Comparison of ENCODE assay signal across 1 cellular context in genomic region chr19:33403221-33403972, GRCh38.
A peak's percentile ranks its signal among the peaks of the same experiment; 100 is the strongest.
TF ChIP-seq lines count a peak whose summit lies in the region.

No MANE protein-coding gene starts in this region.

TF ChIP-seq in HepG2, 621 proteins besides CTCF, POLR2A, EP300 and RAD21 (continued from another document and continues in another):
- TF ChIP-seq, protein P1, sequence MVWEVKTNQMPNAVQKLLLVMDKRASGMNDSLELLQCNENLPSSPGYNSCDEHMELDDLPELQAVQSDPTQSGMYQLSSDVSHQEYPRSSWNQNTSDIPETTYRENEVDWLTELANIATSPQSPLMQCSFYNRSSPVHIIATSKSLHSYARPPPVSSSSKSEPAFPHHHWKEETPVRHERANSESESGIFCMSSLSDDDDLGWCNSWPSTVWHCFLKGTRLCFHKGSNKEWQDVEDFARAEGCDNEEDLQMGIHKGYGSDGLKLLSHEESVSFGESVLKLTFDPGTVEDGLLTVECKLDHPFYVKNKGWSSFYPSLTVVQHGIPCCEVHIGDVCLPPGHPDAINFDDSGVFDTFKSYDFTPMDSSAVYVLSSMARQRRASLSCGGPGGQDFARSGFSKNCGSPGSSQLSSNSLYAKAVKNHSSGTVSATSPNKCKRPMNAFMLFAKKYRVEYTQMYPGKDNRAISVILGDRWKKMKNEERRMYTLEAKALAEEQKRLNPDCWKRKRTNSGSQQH (CRISPR knock-in tag; IDR thresholded peaks at IDR 0.05; ENCODE audit: low read depth), result peak; percentile 65; the same call in 1 of the 2 replicates
- TF ChIP-seq, protein P2, sequence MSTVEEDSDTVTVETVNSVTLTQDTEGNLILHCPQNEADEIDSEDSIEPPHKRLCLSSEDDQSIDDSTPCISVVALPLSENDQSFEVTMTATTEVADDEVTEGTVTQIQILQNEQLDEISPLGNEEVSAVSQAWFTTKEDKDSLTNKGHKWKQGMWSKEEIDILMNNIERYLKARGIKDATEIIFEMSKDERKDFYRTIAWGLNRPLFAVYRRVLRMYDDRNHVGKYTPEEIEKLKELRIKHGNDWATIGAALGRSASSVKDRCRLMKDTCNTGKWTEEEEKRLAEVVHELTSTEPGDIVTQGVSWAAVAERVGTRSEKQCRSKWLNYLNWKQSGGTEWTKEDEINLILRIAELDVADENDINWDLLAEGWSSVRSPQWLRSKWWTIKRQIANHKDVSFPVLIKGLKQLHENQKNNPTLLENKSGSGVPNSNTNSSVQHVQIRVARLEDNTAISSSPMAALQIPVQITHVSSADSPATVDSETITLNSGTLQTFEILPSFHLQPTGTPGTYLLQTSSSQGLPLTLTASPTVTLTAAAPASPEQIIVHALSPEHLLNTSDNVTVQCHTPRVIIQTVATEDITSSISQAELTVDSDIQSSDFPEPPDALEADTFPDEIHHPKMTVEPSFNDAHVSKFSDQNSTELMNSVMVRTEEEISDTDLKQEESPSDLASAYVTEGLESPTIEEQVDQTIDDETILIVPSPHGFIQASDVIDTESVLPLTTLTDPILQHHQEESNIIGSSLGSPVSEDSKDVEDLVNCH (CRISPR knock-in tag; IDR thresholded peaks at IDR 0.05), result 0 out of 2 replicates have a peak, but pooled peaks have one; percentile 85
- TF ChIP-seq RFXANK (CRISPR knock-in tag; IDR thresholded peaks at IDR 0.05) (no peak), HNRNPH1 (optimal IDR thresholded peaks at IDR 0.05; ENCODE audit: low read depth, low read length) (no peak), ZFY (CRISPR knock-in tag; IDR thresholded peaks at IDR 0.05) (peak; percentile 85), ZNF605 (CRISPR knock-in tag; IDR thresholded peaks at IDR 0.05) (peak; percentile 94), ZSCAN12 (CRISPR knock-in tag; IDR thresholded peaks at IDR 0.05) (peak; percentile 96), ESRRA (CRISPR knock-in tag; IDR thresholded peaks at IDR 0.05; ENCODE audit: low read depth) (peak; percentile 85), ZNF552 (CRISPR knock-in tag; IDR thresholded peaks at IDR 0.05; ENCODE audit: borderline replicate concordance) (peak; percentile 99), ERF (CRISPR knock-in tag; IDR thresholded peaks at IDR 0.05) (peak; percentile 98), ZBTB4 (CRISPR knock-in tag; IDR thresholded peaks at IDR 0.05; ENCODE audit: borderline replicate concordance) (peak; percentile 95; the same call in 1 of the 2 replicates), ZFP36L1 (CRISPR knock-in tag; IDR thresholded peaks at IDR 0.05) (peak; percentile 99), ZNF737 (CRISPR knock-in tag; IDR thresholded peaks at IDR 0.05; ENCODE audit: borderline replicate concordance) (peak; percentile 96), KMT2B (CRISPR knock-in tag; IDR thresholded peaks at IDR 0.05) (peak; percentile 75), ZNF441 (CRISPR knock-in tag; IDR thresholded peaks at IDR 0.05; ENCODE audit: borderline replicate concordance) (peak; percentile 94; the same call in 1 of the 2 replicates), KLF15 (CRISPR knock-in tag; IDR thresholded peaks at IDR 0.05; ENCODE audit: borderline replicate concordance) (peak; percentile 96; the same call in 1 of the 2 replicates), ZNF569 (CRISPR knock-in tag; IDR thresholded peaks at IDR 0.05; ENCODE audit: borderline replicate concordance) (peak; percentile 87; the same call in 1 of the 2 replicates), MXD1 (CRISPR knock-in tag; IDR thresholded peaks at IDR 0.05) (peak; percentile 98), ZNF790 (CRISPR knock-in tag; IDR thresholded peaks at IDR 0.05; ENCODE audit: borderline replicate concordance) (peak; percentile 97), SKIL (CRISPR knock-in tag; IDR thresholded peaks at IDR 0.05; ENCODE audit: borderline replicate concordance) (peak; percentile 86), RNF2 (conservative IDR thresholded peaks at IDR 0.05; ENCODE audit: low read depth) (peak; percentile 95)
- TF ChIP-seq, protein P3, sequence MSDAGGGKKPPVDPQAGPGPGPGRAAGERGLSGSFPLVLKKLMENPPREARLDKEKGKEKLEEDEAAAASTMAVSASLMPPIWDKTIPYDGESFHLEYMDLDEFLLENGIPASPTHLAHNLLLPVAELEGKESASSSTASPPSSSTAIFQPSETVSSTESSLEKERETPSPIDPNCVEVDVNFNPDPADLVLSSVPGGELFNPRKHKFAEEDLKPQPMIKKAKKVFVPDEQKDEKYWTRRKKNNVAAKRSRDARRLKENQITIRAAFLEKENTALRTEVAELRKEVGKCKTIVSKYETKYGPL (CRISPR knock-in tag; IDR thresholded peaks at IDR 0.05), result peak; percentile 41; the same call in 1 of the 2 replicates
- TF ChIP-seq, protein P4, sequence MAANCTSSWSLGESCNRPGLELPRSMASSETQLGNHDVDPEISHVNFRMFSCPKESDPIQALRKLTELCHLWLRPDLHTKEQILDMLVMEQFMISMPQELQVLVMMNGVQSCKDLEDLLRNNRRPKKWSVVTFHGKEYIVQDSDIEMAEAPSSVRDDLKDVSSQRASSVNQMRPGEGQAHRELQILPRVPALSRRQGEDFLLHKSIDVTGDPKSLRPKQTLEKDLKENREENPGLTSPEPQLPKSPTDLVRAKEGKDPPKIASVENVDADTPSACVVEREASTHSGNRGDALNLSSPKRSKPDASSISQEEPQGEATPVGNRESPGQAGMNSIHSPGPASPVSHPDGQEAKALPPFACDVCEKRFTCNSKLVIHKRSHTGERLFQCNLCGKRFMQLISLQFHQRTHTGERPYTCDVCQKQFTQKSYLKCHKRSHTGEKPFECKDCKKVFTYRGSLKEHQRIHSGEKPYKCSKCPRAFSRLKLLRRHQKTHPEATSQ (CRISPR knock-in tag; IDR thresholded peaks at IDR 0.05; ENCODE audit: borderline replicate concordance), result peak; percentile 92
- TF ChIP-seq, protein P5, sequence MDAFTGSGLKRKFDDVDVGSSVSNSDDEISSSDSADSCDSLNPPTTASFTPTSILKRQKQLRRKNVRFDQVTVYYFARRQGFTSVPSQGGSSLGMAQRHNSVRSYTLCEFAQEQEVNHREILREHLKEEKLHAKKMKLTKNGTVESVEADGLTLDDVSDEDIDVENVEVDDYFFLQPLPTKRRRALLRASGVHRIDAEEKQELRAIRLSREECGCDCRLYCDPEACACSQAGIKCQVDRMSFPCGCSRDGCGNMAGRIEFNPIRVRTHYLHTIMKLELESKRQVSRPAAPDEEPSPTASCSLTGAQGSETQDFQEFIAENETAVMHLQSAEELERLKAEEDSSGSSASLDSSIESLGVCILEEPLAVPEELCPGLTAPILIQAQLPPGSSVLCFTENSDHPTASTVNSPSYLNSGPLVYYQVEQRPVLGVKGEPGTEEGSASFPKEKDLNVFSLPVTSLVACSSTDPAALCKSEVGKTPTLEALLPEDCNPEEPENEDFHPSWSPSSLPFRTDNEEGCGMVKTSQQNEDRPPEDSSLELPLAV (CRISPR knock-in tag; conservative IDR thresholded peaks at IDR 0.05; ENCODE audit: low read depth), result no peak
- TF ChIP-seq, protein P6, sequence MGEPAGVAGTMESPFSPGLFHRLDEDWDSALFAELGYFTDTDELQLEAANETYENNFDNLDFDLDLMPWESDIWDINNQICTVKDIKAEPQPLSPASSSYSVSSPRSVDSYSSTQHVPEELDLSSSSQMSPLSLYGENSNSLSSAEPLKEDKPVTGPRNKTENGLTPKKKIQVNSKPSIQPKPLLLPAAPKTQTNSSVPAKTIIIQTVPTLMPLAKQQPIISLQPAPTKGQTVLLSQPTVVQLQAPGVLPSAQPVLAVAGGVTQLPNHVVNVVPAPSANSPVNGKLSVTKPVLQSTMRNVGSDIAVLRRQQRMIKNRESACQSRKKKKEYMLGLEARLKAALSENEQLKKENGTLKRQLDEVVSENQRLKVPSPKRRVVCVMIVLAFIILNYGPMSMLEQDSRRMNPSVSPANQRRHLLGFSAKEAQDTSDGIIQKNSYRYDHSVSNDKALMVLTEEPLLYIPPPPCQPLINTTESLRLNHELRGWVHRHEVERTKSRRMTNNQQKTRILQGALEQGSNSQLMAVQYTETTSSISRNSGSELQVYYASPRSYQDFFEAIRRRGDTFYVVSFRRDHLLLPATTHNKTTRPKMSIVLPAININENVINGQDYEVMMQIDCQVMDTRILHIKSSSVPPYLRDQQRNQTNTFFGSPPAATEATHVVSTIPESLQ (CRISPR knock-in tag; conservative IDR thresholded peaks at IDR 0.05), result no peak
- TF ChIP-seq, protein P7, sequence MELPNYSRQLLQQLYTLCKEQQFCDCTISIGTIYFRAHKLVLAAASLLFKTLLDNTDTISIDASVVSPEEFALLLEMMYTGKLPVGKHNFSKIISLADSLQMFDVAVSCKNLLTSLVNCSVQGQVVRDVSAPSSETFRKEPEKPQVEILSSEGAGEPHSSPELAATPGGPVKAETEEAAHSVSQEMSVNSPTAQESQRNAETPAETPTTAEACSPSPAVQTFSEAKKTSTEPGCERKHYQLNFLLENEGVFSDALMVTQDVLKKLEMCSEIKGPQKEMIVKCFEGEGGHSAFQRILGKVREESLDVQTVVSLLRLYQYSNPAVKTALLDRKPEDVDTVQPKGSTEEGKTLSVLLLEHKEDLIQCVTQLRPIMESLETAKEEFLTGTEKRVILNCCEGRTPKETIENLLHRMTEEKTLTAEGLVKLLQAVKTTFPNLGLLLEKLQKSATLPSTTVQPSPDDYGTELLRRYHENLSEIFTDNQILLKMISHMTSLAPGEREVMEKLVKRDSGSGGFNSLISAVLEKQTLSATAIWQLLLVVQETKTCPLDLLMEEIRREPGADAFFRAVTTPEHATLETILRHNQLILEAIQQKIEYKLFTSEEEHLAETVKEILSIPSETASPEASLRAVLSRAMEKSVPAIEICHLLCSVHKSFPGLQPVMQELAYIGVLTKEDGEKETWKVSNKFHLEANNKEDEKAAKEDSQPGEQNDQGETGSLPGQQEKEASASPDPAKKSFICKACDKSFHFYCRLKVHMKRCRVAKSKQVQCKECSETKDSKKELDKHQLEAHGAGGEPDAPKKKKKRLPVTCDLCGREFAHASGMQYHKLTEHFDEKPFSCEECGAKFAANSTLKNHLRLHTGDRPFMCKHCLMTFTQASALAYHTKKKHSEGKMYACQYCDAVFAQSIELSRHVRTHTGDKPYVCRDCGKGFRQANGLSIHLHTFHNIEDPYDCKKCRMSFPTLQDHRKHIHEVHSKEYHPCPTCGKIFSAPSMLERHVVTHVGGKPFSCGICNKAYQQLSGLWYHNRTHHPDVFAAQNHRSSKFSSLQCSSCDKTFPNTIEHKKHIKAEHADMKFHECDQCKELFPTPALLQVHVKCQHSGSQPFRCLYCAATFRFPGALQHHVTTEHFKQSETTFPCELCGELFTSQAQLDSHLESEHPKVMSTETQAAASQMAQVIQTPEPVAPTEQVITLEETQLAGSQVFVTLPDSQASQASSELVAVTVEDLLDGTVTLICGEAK (IDR thresholded peaks at IDR 0.05), result no peak
- TF ChIP-seq, protein P7 (CRISPR knock-in tag; IDR thresholded peaks at IDR 0.05), result peak; percentile 93
